9 cellular contexts compared by ENCODE assay signal in genomic region chr7:22561895-22562593, GRCh38.
A peak's percentile ranks its signal among the peaks of the same experiment; 100 is the strongest.
DNase-seq lines count a peak whose midpoint lies in the region; ATAC-seq, FAIRE-seq and TF ChIP-seq lines count a peak whose summit lies in the region.
"Had no signal": no experiment of that assay in that cellular context is flagged by ENCODE, and none has a peak within 500 bp of the region (broad histone marks: within the 10 kb centered on the region; RNA-seq: fewer than 3 reads in every experiment).

No MANE protein-coding gene starts in this region.

- peak overlapping the region; percentile 74 for H3K4me3 Mint-ChIP-seq in T-helper 2 cell treated with Interferon-gamma antibody and Interleukin-4, amounts not matched to agents 5 μg/mL and 100 μg/mL, for 36 hours
- H3K4me3 Mint-ChIP-seq in T-cell: no peak overlapping the region
- no peak overlapping the region for H3K4me3 Mint-ChIP-seq in activated CD4-positive, alpha-beta T cell treated with anti-CD3 and anti-CD28 coated beads, Interleukin-2, amount 10 ng/mL, durations not matched to agents 7 days and 5 days

- TF ChIP-seq CTCF in A549 (IDR thresholded peaks at IDR 0.05): no peak
- TF ChIP-seq CTCF in keratinocyte (optimal IDR thresholded peaks at IDR 0.05 in 1 of 3, IDR thresholded peaks at IDR 0.05 in 1 of 3, conservative IDR thresholded peaks at IDR 0.05 in 1 of 3; ENCODE audit: extremely low read depth in 1 of 3, insufficient read depth in 2 of 3, low read length in 3 of 3): no peak

- no peaks in the 10 kb centered on the region for H4K20me1 ChIP-seq in keratinocyte (ENCODE audit: control insufficient read depth, extremely low read depth, insufficient read depth, low read length)

- H3K36me3 ChIP-seq in keratinocyte (ENCODE audit: control insufficient read depth in 2 of 2, extremely low read depth in 1 of 2, insufficient read depth in 2 of 2, low read length in 2 of 2): no peaks in the 10 kb centered on the region

- H3K27me3 ChIP-seq in keratinocyte (ENCODE audit: control insufficient read depth, extremely low read depth, insufficient read depth, low read length): no peaks in the 10 kb centered on the region

- H3K79me2 ChIP-seq in keratinocyte (ENCODE audit: control insufficient read depth, insufficient read depth, low read length): no peaks in the 10 kb centered on the region

- H3K27ac Mint-ChIP-seq in T-helper 2 cell treated with Interferon-gamma antibody and Interleukin-4, amounts not matched to agents 5 μg/mL and 100 μg/mL, for 36 hours: no peak overlapping the region
- H3K27ac Mint-ChIP-seq in T-cell: no peak overlapping the region
- no peak overlapping the region for H3K27ac Mint-ChIP-seq in activated CD4-positive, alpha-beta T cell treated with anti-CD3 and anti-CD28 coated beads, Interleukin-2, amount 10 ng/mL, durations not matched to agents 7 days and 5 days

- ATAC-seq in A549: peak; percentile 51 to 65
- ATAC-seq in GM21360 (IDR thresholded peaks at IDR 0.05; ENCODE audit: unreplicated experiment): peak; percentile 36
- ATAC-seq in HG02571 (IDR thresholded peaks at IDR 0.05; ENCODE audit: unreplicated experiment): no peak
- no peak for ATAC-seq in T-cell (replicated peaks in 1 of 4)

- peaks cover 53% of the 10 kb centered on the region for H3K4me1 Mint-ChIP-seq in T-helper 2 cell treated with Interferon-gamma antibody and Interleukin-4, amounts not matched to agents 5 μg/mL and 100 μg/mL, for 36 hours (ENCODE audit: low read depth)
- H3K4me1 Mint-ChIP-seq in T-cell: peaks cover 36 to 47% (median 41%) of the 10 kb centered on the region in 3 donors
- peaks cover 57% of the 10 kb centered on the region for H3K4me1 Mint-ChIP-seq in activated CD4-positive, alpha-beta T cell treated with anti-CD3 and anti-CD28 coated beads, Interleukin-2, amount 10 ng/mL, durations not matched to agents 7 days and 5 days

- no peak for TF ChIP-seq EP300 in A549 (IDR thresholded peaks at IDR 0.05)

- 65% methylated on average over 5 of the region's 5 CpGs for WGBS in A549 (ENCODE audit: missing lambda C conversion rate)

- TF ChIP-seq RAD21 in A549 (conservative IDR thresholded peaks at IDR 0.05 in 1 of 2, IDR thresholded peaks at IDR 0.05 in 1 of 2): no peak

- no peaks in the 10 kb centered on the region for H3K9me3 ChIP-seq in A549
- H3K9me3 ChIP-seq in keratinocyte (ENCODE audit: control insufficient read depth, low read depth, low read length): no peaks in the 10 kb centered on the region

- no peak for FAIRE-seq in A549 (lab: Jason Lieb, UNC)
- FAIRE-seq in keratinocyte (lab: Jason Lieb, UNC): no peak
- FAIRE-seq: colon had no signal

- no peak for TF ChIP-seq POLR2A in A549 (IDR thresholded peaks at IDR 0.05; ENCODE audit: low read length)

- H3K36me3 Mint-ChIP-seq in T-helper 2 cell treated with Interferon-gamma antibody and Interleukin-4, amounts not matched to agents 5 μg/mL and 100 μg/mL, for 36 hours (ENCODE audit: low read depth): no peaks in the 10 kb centered on the region
- no peaks in the 10 kb centered on the region for H3K36me3 Mint-ChIP-seq in T-cell
- H3K36me3 Mint-ChIP-seq in activated CD4-positive, alpha-beta T cell treated with anti-CD3 and anti-CD28 coated beads, Interleukin-2, amount 10 ng/mL, durations not matched to agents 7 days and 5 days (ENCODE audit: low read depth): peaks cover 1% of the 10 kb centered on the region

- no peak overlapping the region for H3K4me3 ChIP-seq in A549
- H3K4me3 ChIP-seq in keratinocyte (ENCODE audit: control insufficient read depth in 2 of 3, extremely low read depth in 1 of 3, insufficient read depth in 2 of 3, low read depth in 1 of 3, low read length in 3 of 3): no peak overlapping the region

- peak overlapping the region; percentile 51 to 74 for H3K27ac ChIP-seq in A549
- H3K27ac ChIP-seq in keratinocyte (ENCODE audit: control insufficient read depth, insufficient read depth, low read length): peak overlapping the region; percentile 22

- peaks cover 52% of the 10 kb centered on the region for H3K4me1 ChIP-seq in A549
- H3K4me1 ChIP-seq in keratinocyte (ENCODE audit: control insufficient read depth, extremely low read depth, insufficient read depth, low read length): peaks cover 59% of the 10 kb centered on the region

- CTCF ChIA-PET in A549 (lab: Yijun Ruan, JAX) (interaction anchor here (0.6 to 10.2 kb wide), 19 partner anchors 7 to 495 kb away, joined by 3 to 477 read pairs (median 8); partner anchors contain the start of gene IL6), T-cell (lab: Charles Lee) (interaction anchor here (0.6 to 8.7 kb wide), 12 partner anchors 9 to 742 kb away, joined by 3 to 102 read pairs (median 12); partner anchors contain the start of gene IL6 (in 2 of the 2))
- CTCF ChIA-PET in activated CD4-positive, alpha-beta T cell treated with anti-CD3 and anti-CD28 coated beads, Interleukin-2, amount 10 ng/mL, durations not matched to agents 7 days and 5 days (lab: Charles Lee): interaction anchor here (1.1 to 2.3 kb wide), 5 partner anchors 164 to 493 kb away, joined by 3 to 14 read pairs (median 7); partner anchors contain the start of gene IL6

- POLR2A ChIA-PET in A549 (lab: Yijun Ruan, JAX) (interaction anchor here (0.5 to 2.1 kb wide), 8 partner anchors 15 to 297 kb away, joined by 3 to 16 read pairs (median 4); partner anchors contain the start of gene IL6), T-cell (lab: Charles Lee) (no interaction called here)
- POLR2A ChIA-PET in activated CD4-positive, alpha-beta T cell treated with anti-CD3 and anti-CD28 coated beads, Interleukin-2, amount 10 ng/mL, durations not matched to agents 7 days and 5 days (lab: Charles Lee): no interaction called here

- H3K27me3 Mint-ChIP-seq in T-helper 2 cell treated with Interferon-gamma antibody and Interleukin-4, amounts not matched to agents 5 μg/mL and 100 μg/mL, for 36 hours (ENCODE audit: low read depth): peaks cover 44% of the 10 kb centered on the region
- H3K27me3 Mint-ChIP-seq in T-cell: peaks cover 14 to 24% of the 10 kb centered on the region in 2 donors
- peaks cover 18% of the 10 kb centered on the region for H3K27me3 Mint-ChIP-seq in activated CD4-positive, alpha-beta T cell treated with anti-CD3 and anti-CD28 coated beads, Interleukin-2, amount 10 ng/mL, durations not matched to agents 7 days and 5 days

- H3K9me1 ChIP-seq in keratinocyte (ENCODE audit: control insufficient read depth, extremely low read depth, insufficient read depth, low read length): no peaks in the 10 kb centered on the region

- H3K4me2 ChIP-seq in A549: peak overlapping the region; percentile 51
- peak overlapping the region; percentile 41 for H3K4me2 ChIP-seq in keratinocyte (ENCODE audit: control insufficient read depth, extremely low read depth, insufficient read depth, low read depth, low read length)

- no peak overlapping the region for H2AFZ ChIP-seq in keratinocyte (ENCODE audit: control insufficient read depth, low read length)

- DNase-seq in A549 (ENCODE audit: low read depth in 1 of 2, low spot score in 1 of 2) (peak in 1 of 2 experiments; percentile 55), keratinocyte (ENCODE audit: low read depth, low spot score) (no peak), T-cell (no peak), NCI-H1105 (lab: John Stamatoyannopoulos, UW) (no peak)
- DNase-seq in T-helper 2 cell treated with Interferon-gamma antibody and Interleukin-4, amounts not matched to agents 5 μg/mL and 100 μg/mL, for 36 hours (ENCODE audit: low spot score): no peak
- no peak for DNase-seq in activated CD4-positive, alpha-beta T cell treated with anti-CD3 and anti-CD28 coated beads, Interleukin-2, amount 10 ng/mL, durations not matched to agents 7 days and 5 days

- dilution Hi-C loops in keratinocyte (cut with MboI; ENCODE audit: extremely low pct_ligation_motif_present, low sequenced_read_pairs): loop anchor here (25.0 kb wide), 1 partner anchor 175 kb away; the partner anchor contains the start of gene IL6

- no peaks in the 10 kb centered on the region for H3K9me3 Mint-ChIP-seq in T-helper 2 cell treated with Interferon-gamma antibody and Interleukin-4, amounts not matched to agents 5 μg/mL and 100 μg/mL, for 36 hours
- no peaks in the 10 kb centered on the region for H3K9me3 Mint-ChIP-seq in T-cell
- H3K9me3 Mint-ChIP-seq in activated CD4-positive, alpha-beta T cell treated with anti-CD3 and anti-CD28 coated beads, Interleukin-2, amount 10 ng/mL, durations not matched to agents 7 days and 5 days: no peaks in the 10 kb centered on the region

- no peak overlapping the region for H3K9ac ChIP-seq in keratinocyte (ENCODE audit: control insufficient read depth, extremely low read depth, insufficient read depth, low read length)

TF ChIP-seq in A549, 52 proteins besides CTCF, POLR2A, EP300 and RAD21:
- no peak for TF ChIP-seq HMGXB4 (CRISPR knock-in tag; IDR thresholded peaks at IDR 0.05; ENCODE audit: borderline replicate concordance)

Comparison
In these comparisons a context has a peak if more than half of its experiments do, and no peak if none do; other contexts are left out.
1. ATAC-seq: peak in A549 (2 of 2) and GM21360 (single experiment); none in HG02571 (single experiment) and T-cell (0 of 4).